ENCODE assay signal across 1 cellular context in genomic region chr3:101676219-101676764, GRCh38.
TF ChIP-seq lines count a peak whose summit lies in the region.

No MANE protein-coding gene starts in this region.

TF ChIP-seq in HEK293, 187 proteins besides CTCF, POLR2A, EP300 and RAD21 (continued from another document):
- TF ChIP-seq PRDM10 (tag by site-specific recombination; IDR thresholded peaks at IDR 0.05) (peak; percentile 78), KLF8 (tag by site-specific recombination; IDR thresholded peaks at IDR 0.05) (peak; percentile 63; the same call in 1 of the 2 replicates), KLF10 (tag by site-specific recombination; IDR thresholded peaks at IDR 0.05) (peak; percentile 62; the same call in 1 of the 2 replicates), HOXC10 (CRISPR knock-in tag; IDR thresholded peaks at IDR 0.05) (peak; percentile 40; the same call in 1 of the 2 replicates), KLF9 (tag by site-specific recombination; IDR thresholded peaks at IDR 0.05; ENCODE audit: low read depth) (peak; percentile 61; the same call in 1 of the 2 replicates), SP3 (tag by site-specific recombination; IDR thresholded peaks at IDR 0.05) (peak; percentile 81), ZNF280C (tag by site-specific recombination; IDR thresholded peaks at IDR 0.05) (no peak), GLIS2 (tag by site-specific recombination; IDR thresholded peaks at IDR 0.05) (peak; percentile 99), ZNF530 (tag by site-specific recombination; IDR thresholded peaks at IDR 0.05; ENCODE audit: low read depth) (no peak), ZNF501 (tag by site-specific recombination; IDR thresholded peaks at IDR 0.05) (peak; percentile 16; the same call in 1 of the 2 replicates), ZNF76 (tag by site-specific recombination; IDR thresholded peaks at IDR 0.05; ENCODE audit: borderline replicate concordance, low read depth) (peak; percentile 20; the same call in 1 of the 2 replicates), ZBTB20 (tag by site-specific recombination; IDR thresholded peaks at IDR 0.05) (peak; percentile 78), ZIC2 (tag by site-specific recombination; IDR thresholded peaks at IDR 0.05) (peak; percentile 68), GLIS1 (tag by site-specific recombination; IDR thresholded peaks at IDR 0.05) (peak; percentile 85), ZBTB26 (tag by site-specific recombination; optimal IDR thresholded peaks at IDR 0.05) (peak; percentile 46), ZFP41 (tag by site-specific recombination; IDR thresholded peaks at IDR 0.05; ENCODE audit: borderline replicate concordance) (no peak), ZBTB17 (tag by site-specific recombination; IDR thresholded peaks at IDR 0.05) (no peak), ZNF600 (tag by site-specific recombination; IDR thresholded peaks at IDR 0.05) (peak; percentile 24; the same call in 1 of the 2 replicates), KLF1 (tag by site-specific recombination; IDR thresholded peaks at IDR 0.05) (0 out of 2 replicates have a peak, but pooled peaks have one; percentile 17)
- TF ChIP-seq, protein P1, sequence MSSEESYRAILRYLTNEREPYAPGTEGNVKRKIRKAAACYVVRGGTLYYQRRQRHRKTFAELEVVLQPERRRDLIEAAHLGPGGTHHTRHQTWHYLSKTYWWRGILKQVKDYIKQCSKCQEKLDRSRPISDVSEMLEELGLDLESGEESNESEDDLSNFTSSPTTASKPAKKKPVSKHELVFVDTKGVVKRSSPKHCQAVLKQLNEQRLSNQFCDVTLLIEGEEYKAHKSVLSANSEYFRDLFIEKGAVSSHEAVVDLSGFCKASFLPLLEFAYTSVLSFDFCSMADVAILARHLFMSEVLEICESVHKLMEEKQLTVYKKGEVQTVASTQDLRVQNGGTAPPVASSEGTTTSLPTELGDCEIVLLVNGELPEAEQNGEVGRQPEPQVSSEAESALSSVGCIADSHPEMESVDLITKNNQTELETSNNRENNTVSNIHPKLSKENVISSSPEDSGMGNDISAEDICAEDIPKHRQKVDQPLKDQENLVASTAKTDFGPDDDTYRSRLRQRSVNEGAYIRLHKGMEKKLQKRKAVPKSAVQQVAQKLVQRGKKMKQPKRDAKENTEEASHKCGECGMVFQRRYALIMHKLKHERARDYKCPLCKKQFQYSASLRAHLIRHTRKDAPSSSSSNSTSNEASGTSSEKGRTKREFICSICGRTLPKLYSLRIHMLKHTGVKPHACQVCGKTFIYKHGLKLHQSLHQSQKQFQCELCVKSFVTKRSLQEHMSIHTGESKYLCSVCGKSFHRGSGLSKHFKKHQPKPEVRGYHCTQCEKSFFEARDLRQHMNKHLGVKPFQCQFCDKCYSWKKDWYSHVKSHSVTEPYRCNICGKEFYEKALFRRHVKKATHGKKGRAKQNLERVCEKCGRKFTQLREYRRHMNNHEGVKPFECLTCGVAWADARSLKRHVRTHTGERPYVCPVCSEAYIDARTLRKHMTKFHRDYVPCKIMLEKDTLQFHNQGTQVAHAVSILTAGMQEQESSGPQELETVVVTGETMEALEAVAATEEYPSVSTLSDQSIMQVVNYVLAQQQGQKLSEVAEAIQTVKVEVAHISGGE (tag by site-specific recombination; conservative IDR thresholded peaks at IDR 0.05; ENCODE audit: low read depth), result peak; percentile 94
- TF ChIP-seq, protein P2, sequence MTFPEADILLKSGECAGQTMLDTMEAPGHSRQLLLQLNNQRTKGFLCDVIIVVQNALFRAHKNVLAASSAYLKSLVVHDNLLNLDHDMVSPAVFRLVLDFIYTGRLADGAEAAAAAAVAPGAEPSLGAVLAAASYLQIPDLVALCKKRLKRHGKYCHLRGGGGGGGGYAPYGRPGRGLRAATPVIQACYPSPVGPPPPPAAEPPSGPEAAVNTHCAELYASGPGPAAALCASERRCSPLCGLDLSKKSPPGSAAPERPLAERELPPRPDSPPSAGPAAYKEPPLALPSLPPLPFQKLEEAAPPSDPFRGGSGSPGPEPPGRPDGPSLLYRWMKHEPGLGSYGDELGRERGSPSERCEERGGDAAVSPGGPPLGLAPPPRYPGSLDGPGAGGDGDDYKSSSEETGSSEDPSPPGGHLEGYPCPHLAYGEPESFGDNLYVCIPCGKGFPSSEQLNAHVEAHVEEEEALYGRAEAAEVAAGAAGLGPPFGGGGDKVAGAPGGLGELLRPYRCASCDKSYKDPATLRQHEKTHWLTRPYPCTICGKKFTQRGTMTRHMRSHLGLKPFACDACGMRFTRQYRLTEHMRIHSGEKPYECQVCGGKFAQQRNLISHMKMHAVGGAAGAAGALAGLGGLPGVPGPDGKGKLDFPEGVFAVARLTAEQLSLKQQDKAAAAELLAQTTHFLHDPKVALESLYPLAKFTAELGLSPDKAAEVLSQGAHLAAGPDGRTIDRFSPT (tag by site-specific recombination; IDR thresholded peaks at IDR 0.05), result peak; percentile 84
TF ChIP-seq in HEK293: peak in this region for 24.
